Comparison of ENCODE assay signal across 8 cellular contexts in the genomic region with DNA sequence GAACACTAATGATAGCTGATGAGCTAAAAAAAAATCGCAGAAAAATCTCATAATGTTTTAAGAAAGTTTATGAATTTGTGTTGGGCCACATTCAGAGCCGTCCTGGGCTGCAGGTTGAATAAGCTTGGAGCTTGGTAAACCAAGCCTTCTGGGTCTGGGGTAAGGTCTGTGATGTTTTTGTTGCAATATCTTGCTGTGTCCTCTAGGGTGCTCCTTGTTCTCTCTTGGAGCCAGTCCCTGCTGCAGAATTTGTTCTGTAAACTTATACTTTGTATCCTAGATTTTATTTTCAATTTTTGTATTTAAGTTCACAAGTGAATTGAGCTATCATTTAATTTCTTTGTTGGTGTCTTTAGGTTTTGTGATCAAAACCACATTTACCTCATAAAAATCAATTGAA.
DNase-seq lines count a peak whose midpoint lies in the region; TF ChIP-seq lines count a peak whose summit lies in the region.

No MANE protein-coding gene starts in this region.

- H3K9me3 ChIP-seq in BE2C (no peaks in the 10 kb centered on the region), MM.1S (replicated peaks; ENCODE audit: insufficient read depth, low read length) (no peaks in the 10 kb centered on the region), tibial nerve (no peaks in the 10 kb centered on the region), prostate gland (no peaks in the 10 kb centered on the region)

- no peak for TF ChIP-seq EP300 in tibial nerve (IDR thresholded peaks at IDR 0.05)

- no peaks in the 10 kb centered on the region for H3K27me3 ChIP-seq in BE2C
- no peaks in the 10 kb centered on the region for H3K27me3 ChIP-seq in MM.1S (replicated peaks; ENCODE audit: insufficient read depth, low read length)
- H3K27me3 ChIP-seq in tibial nerve: no peaks in the 10 kb centered on the region
- no peaks in the 10 kb centered on the region for H3K27me3 ChIP-seq in prostate gland (replicated peaks; ENCODE audit: insufficient read depth)

- no peaks in the 10 kb centered on the region for H3K79me2 ChIP-seq in MM.1S (ENCODE audit: low read length)

- 51 to 55% methylated on average over 2 of the region's 2 CpGs for WGBS in tibial nerve, 2 donors
- WGBS in prostate gland: 58% methylated on average over 2 of the region's 2 CpGs

- no peaks in the 10 kb centered on the region for H4K20me1 ChIP-seq in MM.1S (ENCODE audit: insufficient read depth, low read length)

- H3F3A ChIP-seq in MM.1S (ENCODE audit: insufficient read depth, low read length): no peaks in the 10 kb centered on the region

- TF ChIP-seq CTCF in BE2C (IDR thresholded peaks at IDR 0.05; ENCODE audit: low read depth, low read length) (peak; percentile 33), GM20000 (IDR thresholded peaks at IDR 0.05; ENCODE audit: extremely low read depth, missing control alignments) (no peak), MM.1S (IDR thresholded peaks at IDR 0.05; ENCODE audit: low read length) (peak; percentile 44), fibroblast of pulmonary artery (IDR thresholded peaks at IDR 0.05; ENCODE audit: low read length, missing control alignments) (peak; percentile 58), tibial nerve (IDR thresholded peaks at IDR 0.05) (no peak), prostate gland (IDR thresholded peaks at IDR 0.05) (peak in 1 of 4 experiments; percentile 7)

- H3K4me1 ChIP-seq in BE2C (no peaks in the 10 kb centered on the region), MM.1S (ENCODE audit: low read length) (no peaks in the 10 kb centered on the region), tibial nerve (peaks cover 0 to 13% (median 0%) of the 10 kb centered on the region in 4 donors), prostate gland (replicated peaks) (no peaks in the 10 kb centered on the region)

- no peaks in the 10 kb centered on the region for H3K9me2 ChIP-seq in MM.1S (replicated peaks; ENCODE audit: insufficient read depth, low read length)

- H3K4me3 ChIP-seq in BE2C (ENCODE audit: low read depth, low read length) (no peak overlapping the region), MM.1S (ENCODE audit: low read length) (no peak overlapping the region), fibroblast of pulmonary artery (replicated peaks; ENCODE audit: low read depth, low read length) (no peak overlapping the region), tibial nerve (no peak overlapping the region), prostate gland (no peak overlapping the region)

- DNase-seq in BE2C (no peak), GM20000 (ENCODE audit: low spot score) (peak; percentile 43), MM.1S (peak; percentile 18), fibroblast of pulmonary artery (ENCODE audit: low read depth) (peak; percentile 46), tibial nerve (ENCODE audit: low spot score in 2 of 2) (no peak), NCI-H128 (lab: John Stamatoyannopoulos, UW; ENCODE audit: unreplicated experiment) (no peak), prostate gland (ENCODE audit: low spot score) (no peak)
- DNase-seq in stimulated activated CD4-positive, alpha-beta T cell treated with anti-CD3 and anti-CD28 coated beads, Interleukin-4, amount 100 ng/mL, for 4 hours: no peak

- no peak overlapping the region for H3K27ac ChIP-seq in MM.1S (ENCODE audit: low read length)
- no peak overlapping the region for H3K27ac ChIP-seq in tibial nerve
- H3K27ac ChIP-seq in prostate gland: no peak overlapping the region

- H3K4me2 ChIP-seq in MM.1S (ENCODE audit: low read depth, low read length): no peak overlapping the region

- H3K36me3 ChIP-seq in BE2C (no peaks in the 10 kb centered on the region), MM.1S (replicated peaks; ENCODE audit: insufficient read depth, low read length) (no peaks in the 10 kb centered on the region), tibial nerve (no peaks in the 10 kb centered on the region), prostate gland (no peaks in the 10 kb centered on the region)

- intact Hi-C loops in prostate gland (cut with DNase I): no loop called here

- H3K9ac ChIP-seq in MM.1S (ENCODE audit: low read length): no peak overlapping the region

- no peak overlapping the region for H2AFZ ChIP-seq in MM.1S (ENCODE audit: low read length)

- TF ChIP-seq POLR2A in tibial nerve (IDR thresholded peaks at IDR 0.05) (no peak), prostate gland (IDR thresholded peaks at IDR 0.05) (no peak)

Comparison
In these comparisons a context has a peak if more than half of its experiments do, and no peak if none do; other contexts are left out.
1. DNase-seq: peak in GM20000 (single experiment), MM.1S (single experiment) and fibroblast of pulmonary artery (single experiment); none in BE2C (single experiment), tibial nerve (0 of 2), NCI-H128 (single experiment), prostate gland (single experiment) and stimulated activated CD4-positive, alpha-beta T cell treated with anti-CD3 and anti-CD28 coated beads, Interleukin-4, amount 100 ng/mL, for 4 hours (0 of 2).
2. CTCF ChIP-seq: peak in BE2C (single experiment), MM.1S (single experiment) and fibroblast of pulmonary artery (single experiment); none in GM20000 (single experiment) and tibial nerve (0 of 5).